In genomic region chr10:71766717-71767419, GRCh38 we compare ENCODE assay signal across 1 cellular context.
A peak's percentile ranks its signal among the peaks of the same experiment; 100 is the strongest.
TF ChIP-seq lines count a peak whose summit lies in the region.

No MANE protein-coding gene starts in this region.

TF ChIP-seq in A549, 52 proteins besides CTCF, POLR2A, EP300 and RAD21 (continued from another document):
- TF ChIP-seq PBX3 (IDR thresholded peaks at IDR 0.05) (peak; percentile 93), CBX2 (IDR thresholded peaks at IDR 0.05; ENCODE audit: borderline replicate concordance, low read depth) (no peak), NFE2L2 (conservative IDR thresholded peaks at IDR 0.05; ENCODE audit: low read length) (no peak), FOSL2 (IDR thresholded peaks at IDR 0.05) (peak; percentile 87), FOSL2 (CRISPR knock-in tag; IDR thresholded peaks at IDR 0.05) (peak; percentile 93), EHF (CRISPR knock-in tag; IDR thresholded peaks at IDR 0.05) (no peak), SREBF2 (IDR thresholded peaks at IDR 0.05) (no peak), KDM1A (IDR thresholded peaks at IDR 0.05; ENCODE audit: low read depth) (peak; percentile 89; the same call in 1 of the 2 replicates), RNF2 (IDR thresholded peaks at IDR 0.05; ENCODE audit: borderline replicate concordance, low read depth) (no peak), RFX5 (IDR thresholded peaks at IDR 0.05) (no peak), REST (IDR thresholded peaks at IDR 0.05) (peak; percentile 85), ZSCAN20 (CRISPR knock-in tag; IDR thresholded peaks at IDR 0.05) (no peak), RARB (CRISPR knock-in tag; IDR thresholded peaks at IDR 0.05) (peak; percentile 98), CHD4 (IDR thresholded peaks at IDR 0.05; ENCODE audit: borderline replicate concordance) (no peak), KDM5A (IDR thresholded peaks at IDR 0.05) (no peak), HOXA7 (CRISPR knock-in tag; IDR thresholded peaks at IDR 0.05) (no peak), ZFP36 (IDR thresholded peaks at IDR 0.05; ENCODE audit: borderline replicate concordance, partially characterized antibody) (peak; percentile 90), E2F6 (IDR thresholded peaks at IDR 0.05; ENCODE audit: borderline replicate concordance, low read depth) (peak; percentile 83), CEBPB (IDR thresholded peaks at IDR 0.05) (peak in 1 of 2 experiments; percentile 67; a peak in 1 of 4 replicates), MAZ (IDR thresholded peaks at IDR 0.05; ENCODE audit: borderline replicate concordance, low read depth, low read length) (no peak), ZC3H11A (IDR thresholded peaks at IDR 0.05) (no peak), JUNB (IDR thresholded peaks at IDR 0.05) (peak; percentile 86), HES2 (IDR thresholded peaks at IDR 0.05) (no peak), NR3C1 (IDR thresholded peaks at IDR 0.05) (no peak), HDAC2 (IDR thresholded peaks at IDR 0.05) (no peak; the same call in none of the 2 replicates), MAX (IDR thresholded peaks at IDR 0.05) (peak; percentile 92), MYC (IDR thresholded peaks at IDR 0.05; ENCODE audit: borderline replicate concordance, low read length) (no peak), HOXB13 (CRISPR knock-in tag; IDR thresholded peaks at IDR 0.05; ENCODE audit: low read depth) (peak; percentile 68; the same call in 1 of the 2 replicates), ESRRA (IDR thresholded peaks at IDR 0.05; ENCODE audit: borderline replicate concordance, low read length) (peak; percentile 91), HEYL (CRISPR knock-in tag; IDR thresholded peaks at IDR 0.05) (no peak), FOXS1 (CRISPR knock-in tag; IDR thresholded peaks at IDR 0.05) (no peak)
- TF ChIP-seq, protein P1, sequence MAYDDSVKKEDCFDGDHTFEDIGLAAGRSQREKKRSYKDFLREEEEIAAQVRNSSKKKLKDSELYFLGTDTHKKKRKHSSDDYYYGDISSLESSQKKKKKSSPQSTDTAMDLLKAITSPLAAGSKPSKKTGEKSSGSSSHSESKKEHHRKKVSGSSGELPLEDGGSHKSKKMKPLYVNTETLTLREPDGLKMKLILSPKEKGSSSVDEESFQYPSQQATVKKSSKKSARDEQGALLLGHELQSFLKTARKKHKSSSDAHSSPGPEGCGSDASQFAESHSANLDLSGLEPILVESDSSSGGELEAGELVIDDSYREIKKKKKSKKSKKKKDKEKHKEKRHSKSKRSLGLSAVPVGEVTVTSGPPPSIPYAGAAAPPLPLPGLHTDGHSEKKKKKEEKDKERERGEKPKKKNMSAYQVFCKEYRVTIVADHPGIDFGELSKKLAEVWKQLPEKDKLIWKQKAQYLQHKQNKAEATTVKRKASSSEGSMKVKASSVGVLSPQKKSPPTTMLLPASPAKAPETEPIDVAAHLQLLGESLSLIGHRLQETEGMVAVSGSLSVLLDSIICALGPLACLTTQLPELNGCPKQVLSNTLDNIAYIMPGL (CRISPR knock-in tag; IDR thresholded peaks at IDR 0.05; ENCODE audit: borderline replicate concordance): no peak
- TF ChIP-seq, protein P2, sequence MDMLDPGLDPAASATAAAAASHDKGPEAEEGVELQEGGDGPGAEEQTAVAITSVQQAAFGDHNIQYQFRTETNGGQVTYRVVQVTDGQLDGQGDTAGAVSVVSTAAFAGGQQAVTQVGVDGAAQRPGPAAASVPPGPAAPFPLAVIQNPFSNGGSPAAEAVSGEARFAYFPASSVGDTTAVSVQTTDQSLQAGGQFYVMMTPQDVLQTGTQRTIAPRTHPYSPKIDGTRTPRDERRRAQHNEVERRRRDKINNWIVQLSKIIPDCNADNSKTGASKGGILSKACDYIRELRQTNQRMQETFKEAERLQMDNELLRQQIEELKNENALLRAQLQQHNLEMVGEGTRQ (IDR thresholded peaks at IDR 0.05): no peak
